ENCODE assay signal across 10 cellular contexts in genomic region chr20:59752101-59752586, GRCh38.
A peak's percentile ranks its signal among the peaks of the same experiment; 100 is the strongest.
DNase-seq lines count a peak whose midpoint lies in the region; ATAC-seq and TF ChIP-seq lines count a peak whose summit lies in the region.
"Had no signal": no experiment of that assay in that cellular context is flagged by ENCODE, and none has a peak within 500 bp of the region (broad histone marks: within the 10 kb centered on the region; RNA-seq: fewer than 3 reads in every experiment).

No MANE protein-coding gene starts in this region.

- TF ChIP-seq CTCF in DOHH2 (IDR thresholded peaks at IDR 0.05; ENCODE audit: low read depth, low read length, poor library complexity, severe bottlenecking) (no peak), natural killer cell (IDR thresholded peaks at IDR 0.05) (no peak)

- no peaks in the 10 kb centered on the region for H3K9me3 Mint-ChIP-seq in natural killer cell
- no peaks in the 10 kb centered on the region for H3K9me3 Mint-ChIP-seq in activated naive CD8-positive, alpha-beta T cell treated with anti-CD3 and anti-CD28 coated beads, Interleukin-2, amount 50 U/mL, for 24 hours
- H3K9me3 Mint-ChIP-seq: activated naive CD8-positive, alpha-beta T cell treated with anti-CD3 and anti-CD28 coated beads, Interleukin-2, amount 10 ng/mL, durations not matched to agents 7 days and 5 days; CD8-positive, alpha-beta memory T cell had no signal

- no peaks in the 10 kb centered on the region for H3K9me2 ChIP-seq in DOHH2 (replicated peaks; ENCODE audit: control insufficient read depth, low read length)

- H3K27ac Mint-ChIP-seq in natural killer cell = no peak overlapping the region
- no peak overlapping the region for H3K27ac Mint-ChIP-seq in activated naive CD8-positive, alpha-beta T cell treated with anti-CD3 and anti-CD28 coated beads, Interleukin-2, amount 50 U/mL, for 24 hours
- H3K27ac Mint-ChIP-seq: activated naive CD8-positive, alpha-beta T cell treated with anti-CD3 and anti-CD28 coated beads, Interleukin-2, amount 10 ng/mL, durations not matched to agents 7 days and 5 days; CD8-positive, alpha-beta memory T cell had no signal

- H3K4me2 ChIP-seq in DOHH2 (ENCODE audit: low read length) = peak overlapping the region; percentile 16; the same call in 1 of the 2 replicates

- no peaks in the 10 kb centered on the region for H3K4me1 Mint-ChIP-seq in natural killer cell
- peaks cover 2% of the 10 kb centered on the region for H3K4me1 Mint-ChIP-seq in activated naive CD8-positive, alpha-beta T cell treated with anti-CD3 and anti-CD28 coated beads, Interleukin-2, amount 50 U/mL, for 24 hours

- peaks cover 11% of the 10 kb centered on the region for H3K4me1 ChIP-seq in DOHH2 (ENCODE audit: control insufficient read depth, low read length)

- peak; percentile 70 for ATAC-seq in GM21381 (IDR thresholded peaks at IDR 0.05; ENCODE audit: unreplicated experiment)
- ATAC-seq in HG03457 (IDR thresholded peaks at IDR 0.05; ENCODE audit: unreplicated experiment) = peak; percentile 78
- no peak for ATAC-seq in natural killer cell
- ATAC-seq in activated naive CD8-positive, alpha-beta T cell treated with anti-CD3 and anti-CD28 coated beads, Interleukin-2, amount 50 U/mL, for 24 hours = no peak

- H3K36me3 ChIP-seq in DOHH2 (ENCODE audit: control insufficient read depth, low read length) = no peaks in the 10 kb centered on the region

- no peak overlapping the region for H3K27ac ChIP-seq in DOHH2 (ENCODE audit: low read depth, low read length)

- intact Hi-C loops in natural killer cell (cut with micrococcal nuclease) = no loop called here

- H3K79me2 ChIP-seq in DOHH2 (ENCODE audit: control insufficient read depth, low read length) = no peaks in the 10 kb centered on the region

- H3K4me3 ChIP-seq in DOHH2 (ENCODE audit: low read length) = no peak overlapping the region

- H3K27me3 Mint-ChIP-seq in natural killer cell (ENCODE audit: low read depth in 2 of 2) = peaks cover 0 to 6% of the 10 kb centered on the region in 2 donors
- H3K27me3 Mint-ChIP-seq in activated naive CD8-positive, alpha-beta T cell treated with anti-CD3 and anti-CD28 coated beads, Interleukin-2, amount 50 U/mL, for 24 hours = no peaks in the 10 kb centered on the region

- H3K9me3 ChIP-seq in DOHH2 (ENCODE audit: control insufficient read depth, insufficient read depth, low read length) = no peaks in the 10 kb centered on the region

- no peaks in the 10 kb centered on the region for H3K36me3 Mint-ChIP-seq in natural killer cell
- H3K36me3 Mint-ChIP-seq in activated naive CD8-positive, alpha-beta T cell treated with anti-CD3 and anti-CD28 coated beads, Interleukin-2, amount 50 U/mL, for 24 hours (ENCODE audit: low read depth) = no peaks in the 10 kb centered on the region
- H3K36me3 Mint-ChIP-seq: activated naive CD8-positive, alpha-beta T cell treated with anti-CD3 and anti-CD28 coated beads, Interleukin-2, amount 10 ng/mL, durations not matched to agents 7 days and 5 days; CD8-positive, alpha-beta memory T cell had no signal

- DNase-seq in globus pallidus (ENCODE audit: low spot score) (peak; percentile 46), NCI-H1436 treated with DMSO at 0.1 percent for 48 hours (lab: John Stamatoyannopoulos, UW) (no peak), natural killer cell (no peak), islet precursor cell (no peak)
- DNase-seq in activated naive CD8-positive, alpha-beta T cell treated with anti-CD3 and anti-CD28 coated beads, Interleukin-2, amount 50 U/mL, for 24 hours = no peak
- DNase-seq: activated naive CD8-positive, alpha-beta T cell treated with anti-CD3 and anti-CD28 coated beads, Interleukin-2, amount 10 ng/mL, durations not matched to agents 7 days and 5 days; CD8-positive, alpha-beta memory T cell had no signal

- H4K20me1 ChIP-seq in DOHH2 (ENCODE audit: control insufficient read depth, insufficient read depth, low read depth, low read length) = no peaks in the 10 kb centered on the region

- no peak overlapping the region for H3K4me3 Mint-ChIP-seq in natural killer cell
- no peak overlapping the region for H3K4me3 Mint-ChIP-seq in activated naive CD8-positive, alpha-beta T cell treated with anti-CD3 and anti-CD28 coated beads, Interleukin-2, amount 50 U/mL, for 24 hours
- H3K4me3 Mint-ChIP-seq: activated naive CD8-positive, alpha-beta T cell treated with anti-CD3 and anti-CD28 coated beads, Interleukin-2, amount 10 ng/mL, durations not matched to agents 7 days and 5 days; CD8-positive, alpha-beta memory T cell had no signal

- H3K27me3 ChIP-seq in DOHH2 (ENCODE audit: control insufficient read depth, low read length) = no peaks in the 10 kb centered on the region

- no peaks in the 10 kb centered on the region for H3F3A ChIP-seq in DOHH2 (ENCODE audit: control insufficient read depth, insufficient read depth)

Comparison
In these comparisons a context has a peak if more than half of its experiments do, and no peak if none do; other contexts are left out.
1. ATAC-seq: peak in GM21381 (single experiment) and HG03457 (single experiment); none in natural killer cell (0 of 3) and activated naive CD8-positive, alpha-beta T cell treated with anti-CD3 and anti-CD28 coated beads, Interleukin-2, amount 50 U/mL, for 24 hours (single experiment).